In the genomic region with DNA sequence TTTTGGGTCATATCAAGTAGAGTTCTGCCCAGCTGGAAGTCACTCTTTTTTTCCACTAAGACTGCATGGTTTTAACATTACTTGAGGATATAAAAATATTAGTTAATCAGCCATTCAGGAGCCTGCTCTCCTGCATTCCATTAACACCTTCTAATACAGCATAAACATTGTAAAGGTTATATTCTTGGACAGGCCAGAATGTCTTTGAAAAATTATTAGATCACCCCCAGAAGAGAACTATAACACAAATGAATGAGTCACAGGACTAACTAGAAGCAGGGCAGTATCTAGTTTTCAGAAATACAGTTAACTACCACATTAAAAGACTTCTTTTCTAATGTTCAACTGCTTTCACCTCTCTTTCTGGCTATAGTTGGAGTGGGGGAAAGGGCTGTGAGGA, we compare ENCODE assay signal across 26 cellular contexts.
DNase-seq lines count a peak whose midpoint lies in the region; ATAC-seq, FAIRE-seq and TF ChIP-seq lines count a peak whose summit lies in the region.
"Had no signal": no experiment of that assay in that cellular context is flagged by ENCODE, and none has a peak within 500 bp of the region (broad histone marks: within the 10 kb centered on the region; RNA-seq: fewer than 3 reads in every experiment).

No MANE protein-coding gene starts in this region.

- no peak for TF ChIP-seq RAD21 in IMR-90 (IDR thresholded peaks at IDR 0.05; ENCODE audit: low read length)

- TF ChIP-seq CTCF in IMR-90 (conservative IDR thresholded peaks at IDR 0.05; ENCODE audit: low read depth, low read length) (no peak), bronchial epithelial cell (IDR thresholded peaks at IDR 0.05; ENCODE audit: insufficient read depth, low read length, severe bottlenecking) (no peak), Peyer's patch (IDR thresholded peaks at IDR 0.05) (no peak)

- CTCF ChIA-PET in IMR-90 (lab: Yijun Ruan, JAX), result no interaction called here

- no peak overlapping the region for H4K91ac ChIP-seq in IMR-90 (ENCODE audit: insufficient read depth, low read depth, low read length)
- no peak overlapping the region for H4K91ac ChIP-seq in mesenchymal stem cell (ENCODE audit: low read length)

- 0 out of 2 replicates have a peak overlapping the region, but pooled peaks have one; percentile 34 for H3K14ac ChIP-seq in IMR-90 (replicated peaks; ENCODE audit: low read depth, low read length)
- H3K14ac ChIP-seq in mesenchymal stem cell (ENCODE audit: low read length in 2 of 2), result no peak overlapping the region

- H4K8ac ChIP-seq in IMR-90 (ENCODE audit: low read depth in 2 of 2, low read length in 2 of 2), result no peak overlapping the region
- no peak overlapping the region for H4K8ac ChIP-seq in mesenchymal stem cell (ENCODE audit: low read length)

- no peaks in the 10 kb centered on the region for H3K79me1 ChIP-seq in IMR-90 (ENCODE audit: low read depth in 1 of 2, low read length in 2 of 2)
- H3K79me1 ChIP-seq in mesenchymal stem cell (replicated peaks; ENCODE audit: low read length, poor library complexity, severe bottlenecking), result no peaks in the 10 kb centered on the region

- H3K4ac ChIP-seq in IMR-90 (ENCODE audit: low read depth, low read length), result peak overlapping the region; percentile 30; the same call in 1 of the 2 replicates
- H3K4ac ChIP-seq in mesenchymal stem cell (ENCODE audit: low read depth in 1 of 2, low read length in 2 of 2), result no peak overlapping the region

- dilution Hi-C loops in IMR-90 (cut with HindIII; ENCODE audit: low sequenced_read_pairs, unreplicated experiment), result no loop called here

- H2AK5ac ChIP-seq in IMR-90 (ENCODE audit: low read depth, low read length) (no peak overlapping the region), mesenchymal stem cell (ENCODE audit: low read length, severe bottlenecking) (no peak overlapping the region)

- H3K9me3 ChIP-seq in IMR-90 (ENCODE audit: control insufficient read depth, insufficient read depth, low read length), result no peaks in the 10 kb centered on the region
- no peaks in the 10 kb centered on the region for H3K9me3 ChIP-seq in mesenchymal stem cell (ENCODE audit: control insufficient read depth, low read length)
- H3K9me3 ChIP-seq in Peyer's patch, result no peaks in the 10 kb centered on the region
- H3K9me3 ChIP-seq: Caco-2 had no signal

- H3K27ac ChIP-seq in IMR-90 (ENCODE audit: insufficient read depth, low read length) (no peak overlapping the region), mesenchymal stem cell (ENCODE audit: low read length, poor library complexity, severe bottlenecking) (peak overlapping the region; percentile 83), Peyer's patch (no peak overlapping the region)
- H3K27ac ChIP-seq: HL-60, SK-N-MC had no signal

- H3K4me3 ChIP-seq in IMR-90 (ENCODE audit: insufficient read depth, low read depth, low read length) (no peak overlapping the region), bronchial epithelial cell (ENCODE audit: low read depth, low read length) (no peak overlapping the region), mesenchymal stem cell (ENCODE audit: insufficient read depth in 1 of 2, low read depth in 1 of 2, low read length in 2 of 2) (no peak overlapping the region), Peyer's patch (no peak overlapping the region)
- H3K4me3 ChIP-seq: SK-N-MC had no signal

- H3K18ac ChIP-seq in IMR-90 (ENCODE audit: low read depth, low read length) (peak overlapping the region; percentile 76; the same call in 1 of the 2 replicates), mesenchymal stem cell (ENCODE audit: low read depth in 1 of 2, low read length in 2 of 2) (no peak overlapping the region)

- H2BK12ac ChIP-seq in mesenchymal stem cell (ENCODE audit: low read length in 2 of 2), result no peak overlapping the region

- no peak overlapping the region for H2AK9ac ChIP-seq in IMR-90 (replicated peaks; ENCODE audit: low read depth, low read length, poor library complexity)

- H3K4me2 ChIP-seq in IMR-90 (ENCODE audit: low read depth, low read length), result peak overlapping the region; percentile 71; the same call in 1 of the 2 replicates
- no peak overlapping the region for H3K4me2 ChIP-seq in mesenchymal stem cell (ENCODE audit: low read length, poor library complexity, severe bottlenecking)

- POLR2A ChIA-PET in IMR-90 (lab: Charles Lee; ENCODE audit: unreplicated experiment), result no interaction called here

- H3K27me3 ChIP-seq in IMR-90 (ENCODE audit: control insufficient read depth, insufficient read depth, low read length), result no peaks in the 10 kb centered on the region
- no peaks in the 10 kb centered on the region for H3K27me3 ChIP-seq in bronchial epithelial cell (ENCODE audit: control insufficient read depth, insufficient read depth, low read length)
- no peaks in the 10 kb centered on the region for H3K27me3 ChIP-seq in mesenchymal stem cell (ENCODE audit: control insufficient read depth in 1 of 2, insufficient read depth in 1 of 2, low read length in 2 of 2)
- no peaks in the 10 kb centered on the region for H3K27me3 ChIP-seq in Peyer's patch

- H3K9ac ChIP-seq in IMR-90 (ENCODE audit: low read depth, low read length) (no peak overlapping the region), mesenchymal stem cell (ENCODE audit: low read length) (no peak overlapping the region)

- H2AFZ ChIP-seq in IMR-90 (replicated peaks; ENCODE audit: low read length, poor library complexity), result no peak overlapping the region
- H2AFZ ChIP-seq in mesenchymal stem cell (ENCODE audit: low read depth, low read length), result no peak overlapping the region

- no peaks in the 10 kb centered on the region for H3K9me1 ChIP-seq in IMR-90 (ENCODE audit: insufficient read depth, low read length)

- TF ChIP-seq POLR2A in IMR-90 (IDR thresholded peaks at IDR 0.05; ENCODE audit: low read depth, low read length) (no peak), Peyer's patch (IDR thresholded peaks at IDR 0.05) (no peak)

- H2BK120ac ChIP-seq in IMR-90 (ENCODE audit: low read depth, low read length) (no peak overlapping the region), mesenchymal stem cell (ENCODE audit: low read depth, low read length) (no peak overlapping the region)

- intact Hi-C loops in IMR-90 (cut with micrococcal nuclease), result loop anchor here (5.0 kb wide), 1 partner anchor 59 kb away; no protein-coding TSS in a partner anchor

- H3K56ac ChIP-seq in IMR-90 (ENCODE audit: extremely low read depth, insufficient read depth, low read length), result no peak overlapping the region

- ATAC-seq in IMR-90 (ENCODE audit: low read depth) (peak; percentile 52), HG02763 (IDR thresholded peaks at IDR 0.05; ENCODE audit: unreplicated experiment) (no peak)

- H2BK15ac ChIP-seq in IMR-90 (ENCODE audit: low read depth, low read length) (no peak overlapping the region), mesenchymal stem cell (ENCODE audit: low read depth, poor library complexity, severe bottlenecking) (no peak overlapping the region)

- no TSS peak for BruUV-seq in IMR-90 (replicated peaks; lab: Mats Ljungman, UMichigan)

- H2BK5ac ChIP-seq in IMR-90 (ENCODE audit: low read depth, low read length, poor library complexity, severe bottlenecking) (no peak overlapping the region), mesenchymal stem cell (ENCODE audit: low read depth, low read length, poor library complexity, severe bottlenecking) (no peak overlapping the region)

- FAIRE-seq in bronchial epithelial cell (lab: Jason Lieb, UNC), result no peak
- FAIRE-seq: GM12892, GM18507, HTR-8/SVneo had no signal

- H4K20me1 ChIP-seq in IMR-90 (ENCODE audit: insufficient read depth, low read length), result no peaks in the 10 kb centered on the region

- H3K36me3 ChIP-seq in IMR-90 (ENCODE audit: control insufficient read depth, insufficient read depth, low read length) (no peaks in the 10 kb centered on the region), bronchial epithelial cell (ENCODE audit: control insufficient read depth, insufficient read depth, low read length) (no peaks in the 10 kb centered on the region), mesenchymal stem cell (ENCODE audit: control insufficient read depth in 1 of 2, insufficient read depth in 2 of 2, low read depth in 1 of 2, low read length in 2 of 2) (no peaks in the 10 kb centered on the region), Peyer's patch (no peaks in the 10 kb centered on the region)

- H3K4me1 ChIP-seq in IMR-90 (ENCODE audit: control insufficient read depth, insufficient read depth, low read length) (peaks cover 8% of the 10 kb centered on the region), mesenchymal stem cell (ENCODE audit: control insufficient read depth, insufficient read depth, low read depth, low read length) (peaks cover 2% of the 10 kb centered on the region), Peyer's patch (no peaks in the 10 kb centered on the region)

- in situ Hi-C loops in IMR-90 (cut with MboI; ENCODE audit: low sequenced_read_pairs), result no loop called here

- H4K5ac ChIP-seq in IMR-90 (ENCODE audit: low read depth, low read length), result no peak overlapping the region

- DNase-seq in AG08395 (ENCODE audit: low spot score) (peak; percentile 9), IMR-90 (peak; percentile 31), bronchial epithelial cell (ENCODE audit: low read depth) (peak; percentile 54), mesenchymal stem cell (no peak), Peyer's patch (no peak), hepatic stellate cell (ENCODE audit: low spot score) (no peak), NCI-H2227 treated with DMSO at 0.1 percent for 48 hours (lab: John Stamatoyannopoulos, UW) (no peak)
- DNase-seq: Caco-2; CD4-positive, alpha-beta T cell; DMS153; H7; Karpas-422; MM.1S; NCI-H1092; NCI-H1436 treated with DMSO at 0.1 percent for 48 hours; NCI-H2029; NCI-H2171 treated with DMSO at 0.1 percent for 48 hours; NCI-H446 treated with DMSO at 0.1 percent for 48 hours; NK-92 treated with Interleukin-12 subunit alpha and Interleukin-12 subunit beta, amount 100 ng/mL, for 24 hours; SHP77 had no signal

- H3K23ac ChIP-seq in IMR-90 (ENCODE audit: low read depth, low read length) (no peak overlapping the region), mesenchymal stem cell (ENCODE audit: low read length in 2 of 2) (no peak overlapping the region)

- no peak overlapping the region for H2BK20ac ChIP-seq in IMR-90 (ENCODE audit: low read depth, low read length)

TF ChIP-seq in IMR-90, 13 proteins besides CTCF, POLR2A, EP300 and RAD21:
- TF ChIP-seq FOS (IDR thresholded peaks at IDR 0.05; ENCODE audit: low read depth, low read length) (0 out of 2 replicates have a peak, but pooled peaks have one; percentile 8), MXI1 (IDR thresholded peaks at IDR 0.05; ENCODE audit: borderline replicate concordance, low read depth, low read length) (no peak)

Comparison
In these comparisons a context has a peak if more than half of its experiments do, and no peak if none do; other contexts are left out.
1. DNase-seq: peak in AG08395 (single experiment), IMR-90 (single experiment) and bronchial epithelial cell (single experiment); none in mesenchymal stem cell (single experiment), Peyer's patch (0 of 3), hepatic stellate cell (single experiment) and NCI-H2227 treated with DMSO at 0.1 percent for 48 hours (single experiment).